11 cellular contexts compared by ENCODE assay signal in the genomic region with DNA sequence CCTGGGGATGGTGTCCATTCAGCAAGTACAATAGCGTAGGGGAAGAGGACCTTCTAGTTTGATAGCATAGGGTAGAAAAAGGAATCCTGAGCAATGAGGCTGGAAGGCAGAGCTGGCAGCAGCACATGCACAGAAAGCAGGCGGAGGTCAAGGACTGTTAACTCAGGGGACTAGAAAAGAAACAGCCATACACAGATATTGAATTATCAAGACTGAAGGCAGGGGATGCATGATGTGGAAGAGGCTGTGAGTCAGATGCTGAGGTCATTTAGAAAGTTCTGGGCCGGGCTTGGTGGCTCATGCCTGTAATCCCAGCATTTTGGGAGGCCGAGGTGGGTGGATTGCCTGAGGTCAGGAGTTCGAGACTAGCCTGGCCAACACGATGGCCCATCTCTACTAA.
DNase-seq lines count a peak whose midpoint lies in the region; TF ChIP-seq lines count a peak whose summit lies in the region.
"Had no signal": no experiment of that assay in that cellular context is flagged by ENCODE, and none has a peak within 500 bp of the region (broad histone marks: within the 10 kb centered on the region; RNA-seq: fewer than 3 reads in every experiment).

No MANE protein-coding gene starts in this region.

- BruUV-seq in MCF 10A (replicated peaks; lab: Mats Ljungman, UMichigan) = no TSS peak

- H3K27me3 Mint-ChIP-seq in MCF 10A (ENCODE audit: insufficient read depth, unreplicated experiment) (no peaks in the 10 kb centered on the region), chondrocyte (ENCODE audit: low read depth) (no peaks in the 10 kb centered on the region)

- POLR2A ChIA-PET in MCF 10A (lab: Yijun Ruan, JAX) = interaction anchor here (0.6 to 2.8 kb wide), 7 partner anchors 10 to 133 kb away, joined by 3 to 29 read pairs (median 13); no protein-coding TSS in a partner anchor

- H3K27ac ChIP-seq in breast epithelium (peak overlapping the region in 1 of 2 donors; percentile 69), muscle layer of duodenum (ENCODE audit: low read length) (peak overlapping the region; percentile 71), vagina (peak overlapping the region; percentile 91), prostate gland (peak overlapping the region in 1 of 2 donors; percentile 56)

- TF ChIP-seq POLR2A in breast epithelium (IDR thresholded peaks at IDR 0.05) (no peak), vagina (IDR thresholded peaks at IDR 0.05) (no peak), prostate gland (IDR thresholded peaks at IDR 0.05) (no peak)

- H3K4me3 ChIP-seq in breast epithelium (no peak overlapping the region), muscle layer of duodenum (ENCODE audit: low read depth in 1 of 2, low read length in 2 of 2) (no peak overlapping the region), vagina (no peak overlapping the region), prostate gland (no peak overlapping the region)

- H3K36me3 Mint-ChIP-seq in MCF 10A (ENCODE audit: insufficient read depth, unreplicated experiment) (no peaks in the 10 kb centered on the region), chondrocyte (ENCODE audit: low read depth) (no peaks in the 10 kb centered on the region)

- TF ChIP-seq CTCF in MCF 10A (IDR thresholded peaks at IDR 0.05; ENCODE audit: unreplicated experiment) = no peak
- TF ChIP-seq CTCF in breast epithelium (IDR thresholded peaks at IDR 0.05) = no peak
- no peak for TF ChIP-seq CTCF in chondrocyte (IDR thresholded peaks at IDR 0.05)
- TF ChIP-seq CTCF in vagina (IDR thresholded peaks at IDR 0.05) = no peak
- TF ChIP-seq CTCF in prostate gland (IDR thresholded peaks at IDR 0.05) = no peak

- H3K4me1 ChIP-seq in breast epithelium (no peaks in the 10 kb centered on the region), muscle layer of duodenum (ENCODE audit: control insufficient read depth in 1 of 2, insufficient read depth in 2 of 2, low read length in 2 of 2) (peaks cover 4 to 40% of the 10 kb centered on the region in 2 donors), vagina (peaks cover 49% of the 10 kb centered on the region), prostate gland (replicated peaks) (no peaks in the 10 kb centered on the region)

- H3K9me3 Mint-ChIP-seq in MCF 10A (ENCODE audit: unreplicated experiment) (peaks cover 7% of the 10 kb centered on the region), chondrocyte (ENCODE audit: low read depth) (no peaks in the 10 kb centered on the region)

- no peaks in the 10 kb centered on the region for H3K36me3 ChIP-seq in breast epithelium
- no peaks in the 10 kb centered on the region for H3K36me3 ChIP-seq in muscle layer of duodenum (ENCODE audit: control insufficient read depth in 1 of 2, insufficient read depth in 2 of 2, low read length in 2 of 2)
- H3K36me3 ChIP-seq in vagina = no peaks in the 10 kb centered on the region
- no peaks in the 10 kb centered on the region for H3K36me3 ChIP-seq in prostate gland

- H3K4me3 Mint-ChIP-seq in MCF 10A (ENCODE audit: unreplicated experiment) (no peak overlapping the region), chondrocyte (ENCODE audit: unreplicated experiment) (no peak overlapping the region)

- peak overlapping the region; percentile 44 for H3K27ac Mint-ChIP-seq in MCF 10A (ENCODE audit: low read depth, unreplicated experiment)
- H3K27ac Mint-ChIP-seq in chondrocyte (ENCODE audit: unreplicated experiment) = peak overlapping the region; percentile 97

- intact Hi-C loops in MCF 10A (cut with micrococcal nuclease) (loop anchor here (1.0 to 5.0 kb wide), 2 partner anchors 67 to 103 kb away; partner anchors contain the start of gene ATP2B4), breast epithelium (cut with DNase I; ENCODE audit: low total_unique reads) (no loop called here), vagina (cut with DNase I) (loop anchor here (5.0 kb wide), 3 partner anchors 52 to 133 kb away; partner anchors contain the start of gene ATP2B4), prostate gland (cut with DNase I) (loop anchor here (5.0 kb wide), 1 partner anchor 47 kb away; no protein-coding TSS in a partner anchor)

- peaks cover 27% of the 10 kb centered on the region for H3K4me1 Mint-ChIP-seq in MCF 10A (ENCODE audit: insufficient read depth, unreplicated experiment)
- H3K4me1 Mint-ChIP-seq in chondrocyte (ENCODE audit: low read depth) = peaks cover 61% of the 10 kb centered on the region

- 81% methylated on average over 6 of the region's 6 CpGs for WGBS in prostate gland

- H3K27me3 ChIP-seq in breast epithelium = no peaks in the 10 kb centered on the region
- H3K27me3 ChIP-seq in muscle layer of duodenum (ENCODE audit: low read depth, low read length) = no peaks in the 10 kb centered on the region
- H3K27me3 ChIP-seq in vagina = no peaks in the 10 kb centered on the region
- no peaks in the 10 kb centered on the region for H3K27me3 ChIP-seq in prostate gland (replicated peaks; ENCODE audit: insufficient read depth)

- CTCF ChIA-PET in MCF 10A (lab: Yijun Ruan, JAX) = interaction anchor here (1.7 kb wide), 1 partner anchor 10 kb away, joined by 4 read pairs; no protein-coding TSS in a partner anchor

- H3K9me3 ChIP-seq in breast epithelium (no peaks in the 10 kb centered on the region), muscle layer of duodenum (ENCODE audit: control insufficient read depth in 1 of 2, low read length in 2 of 2) (no peaks in the 10 kb centered on the region), vagina (no peaks in the 10 kb centered on the region), prostate gland (no peaks in the 10 kb centered on the region)

- peak; percentile 49 for DNase-seq in MCF 10A (ENCODE audit: unreplicated experiment)
- DNase-seq in breast epithelium (ENCODE audit: low spot score in 2 of 2) = no peak
- no peak for DNase-seq in chondrocyte (ENCODE audit: low spot score)
- no peak for DNase-seq in vagina (ENCODE audit: extremely low spot score in 2 of 2)
- no peak for DNase-seq in prostate gland (ENCODE audit: low spot score)
- DNase-seq in NCI-H187 treated with DMSO at 0.1 percent for 48 hours (lab: John Stamatoyannopoulos, UW) = no peak
- no peak for DNase-seq in HT-29 (ENCODE audit: low spot score)
- DNase-seq: ACHN; activated CD8-positive, alpha-beta memory T cell treated with anti-CD3 and anti-CD28 coated beads for 24 hours; NCI-H510A had no signal
